Comparison of ENCODE assay signal across 17 cellular contexts in the genomic region with DNA sequence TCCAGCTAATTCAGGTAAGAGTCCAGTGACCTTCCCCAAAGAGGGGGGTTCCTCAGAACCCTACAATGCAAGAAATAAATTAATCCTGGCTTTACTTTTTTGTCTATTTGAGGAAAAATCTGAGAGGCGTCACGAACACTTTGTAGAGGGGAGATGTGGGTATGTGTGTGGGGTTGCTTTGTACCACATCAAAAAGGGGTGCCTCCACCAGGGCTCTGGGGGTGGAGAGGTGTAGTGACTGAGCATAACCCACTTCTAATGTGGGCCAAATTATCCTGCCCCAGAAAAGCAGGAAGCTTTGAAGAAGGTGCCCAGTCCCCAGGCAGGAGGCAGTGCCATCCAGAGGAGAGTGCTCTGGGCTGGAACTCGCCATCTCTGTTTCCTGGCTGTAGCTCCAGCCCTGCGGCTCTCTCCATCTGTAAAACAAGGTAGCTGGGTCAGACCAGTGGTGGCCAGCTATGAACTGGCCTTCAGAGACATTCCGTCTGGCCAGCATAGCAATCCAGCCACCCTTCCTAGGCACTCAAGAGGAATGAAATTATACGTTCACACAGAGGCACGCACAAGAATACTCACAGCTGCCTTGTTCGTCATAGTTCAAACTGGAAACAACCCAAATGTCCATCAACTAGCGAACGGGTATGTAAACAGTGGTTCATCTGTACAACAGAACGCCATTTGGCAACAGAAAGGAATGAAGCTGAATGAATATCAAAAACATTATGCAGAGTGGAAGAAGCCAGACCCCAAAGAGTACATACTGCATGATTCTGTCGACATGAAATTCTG. TPM values are rescaled to one million over a fixed set of nuclear protein-coding genes. Genes with fewer than 3 reads are reported as not detected.
DNase-seq lines count a peak whose midpoint lies in the region; ATAC-seq and TF ChIP-seq lines count a peak whose summit lies in the region.
"Had no signal": no experiment of that assay in that cellular context is flagged by ENCODE, and none has a peak within 500 bp of the region (broad histone marks: within the 10 kb centered on the region; RNA-seq: fewer than 3 reads in every experiment).

No MANE protein-coding gene starts in this region.

- H2AFZ ChIP-seq in GM23248 (no peak overlapping the region), neuronal stem cell (ENCODE audit: low read length) (no peak overlapping the region)

- H3K36me3 Mint-ChIP-seq in CD4-positive, CD25-positive, alpha-beta regulatory T cell, result no peaks in the 10 kb centered on the region

- H3K9me2 ChIP-seq in GM23248 (ENCODE audit: insufficient read depth), result no peaks in the 10 kb centered on the region

- no peaks in the 10 kb centered on the region for H3K79me1 ChIP-seq in neuronal stem cell (ENCODE audit: low read depth, low read length)

- H3K9ac ChIP-seq in GM23248 (no peak overlapping the region), neuronal stem cell (ENCODE audit: low read depth, low read length, poor library complexity) (no peak overlapping the region)

- peak in 2 of 3 donors; percentile 31 to 38 for DNase-seq in CD4-positive, CD25-positive, alpha-beta regulatory T cell
- DNase-seq in GM23248, result peak; percentile 44
- peak; percentile 62 to 88 for DNase-seq in cardiac fibroblast (ENCODE audit: low read depth in 2 of 2)
- DNase-seq in neuronal stem cell (ENCODE audit: low spot score), result no peak
- no peak for DNase-seq in upper lobe of right lung
- no peak for DNase-seq in prostate gland (ENCODE audit: low spot score)
- DNase-seq: midbrain; NCI-H1436 treated with DMSO at 0.1 percent for 48 hours; NCI-H69; stimulated activated CD4-positive, alpha-beta T cell treated with anti-CD3 and anti-CD28 coated beads, Interleukin-4, amount 100 ng/mL, for 24 hours had no signal

- no peak overlapping the region for H2BK15ac ChIP-seq in neuronal stem cell (ENCODE audit: low read length)

- no peaks in the 10 kb centered on the region for H3K79me2 ChIP-seq in GM23248 (ENCODE audit: insufficient read depth)

- no peaks in the 10 kb centered on the region for H4K20me1 ChIP-seq in GM23248 (ENCODE audit: insufficient read depth)

- H3K27me3 ChIP-seq in CD4-positive, CD25-positive, alpha-beta regulatory T cell (ENCODE audit: control insufficient read depth, insufficient read depth, low read length), result no peaks in the 10 kb centered on the region
- H3K27me3 ChIP-seq in GM23248 (replicated peaks; ENCODE audit: insufficient read depth), result no peaks in the 10 kb centered on the region
- H3K27me3 ChIP-seq in neuronal stem cell (ENCODE audit: control insufficient read depth in 3 of 3, insufficient read depth in 3 of 3, low read depth in 1 of 3, low read length in 3 of 3), result peaks cover 0 to 15% (median 0%) of the 10 kb centered on the region in 3 experiments
- H3K27me3 ChIP-seq in upper lobe of right lung, result no peaks in the 10 kb centered on the region
- peaks cover 3% of the 10 kb centered on the region for H3K27me3 ChIP-seq in prostate gland (replicated peaks; ENCODE audit: insufficient read depth)
- H3K27me3 ChIP-seq: cardiac muscle cell had no signal

- H3K27ac ChIP-seq in CD4-positive, CD25-positive, alpha-beta regulatory T cell (ENCODE audit: insufficient read depth, low read length, poor library complexity, severe bottlenecking), result no peak overlapping the region
- no peak overlapping the region for H3K27ac ChIP-seq in GM23248
- H3K27ac ChIP-seq in neuronal stem cell (replicated peaks; ENCODE audit: low read length), result no peak overlapping the region
- H3K27ac ChIP-seq in upper lobe of right lung, result no peak overlapping the region
- no peak overlapping the region for H3K27ac ChIP-seq in prostate gland
- H3K27ac ChIP-seq: cardiac muscle cell, SJSA1 had no signal

- ATAC-seq in CD4-positive, CD25-positive, alpha-beta regulatory T cell (ENCODE audit: low read depth in 2 of 2), result no peak
- ATAC-seq in HG02588 (IDR thresholded peaks at IDR 0.05; ENCODE audit: unreplicated experiment) (no peak), GM18517 (IDR thresholded peaks at IDR 0.05; ENCODE audit: unreplicated experiment) (no peak), upper lobe of right lung (no peak)
- ATAC-seq: HepG2 had no signal

- no peaks in the 10 kb centered on the region for H3F3A ChIP-seq in GM23248 (ENCODE audit: insufficient read depth)

- no peak overlapping the region for H2BK120ac ChIP-seq in neuronal stem cell (ENCODE audit: low read depth, low read length)

- H3K18ac ChIP-seq in neuronal stem cell (ENCODE audit: low read length), result no peak overlapping the region

- TF ChIP-seq CTCF in cardiac fibroblast (IDR thresholded peaks at IDR 0.05; ENCODE audit: low read depth, low read length) (no peak), upper lobe of right lung (IDR thresholded peaks at IDR 0.05) (no peak), prostate gland (IDR thresholded peaks at IDR 0.05) (no peak)

- H3K9me3 Mint-ChIP-seq in CD4-positive, CD25-positive, alpha-beta regulatory T cell, result peaks cover 0 to 2% (median 0%) of the 10 kb centered on the region in 7 donors

- no peak overlapping the region for H2BK5ac ChIP-seq in neuronal stem cell (ENCODE audit: low read length)

- WGBS in GM23248 (ENCODE audit: low coverage in 1 of 2, low lambda C conversion rate in 2 of 2, missing lambda C conversion rate in 2 of 2), 2 experiments, result 34 to 39% methylated on average over 12 of the region's 12 CpGs
- no CpG with 5 or more reads among the region's 12 CpGs for WGBS in neuronal stem cell (ENCODE audit: extremely low coverage in 2 of 2, insufficient read length in 2 of 2, insufficient replicate concordance in 1 of 2), 2 donors
- 53% methylated on average over 12 of the region's 12 CpGs for WGBS in prostate gland

- no peak for TF ChIP-seq POLR2A in prostate gland (IDR thresholded peaks at IDR 0.05)

- no peak overlapping the region for H3K4me3 ChIP-seq in CD4-positive, CD25-positive, alpha-beta regulatory T cell (ENCODE audit: low read depth, low read length)
- no peak overlapping the region for H3K4me3 ChIP-seq in GM23248
- no peak overlapping the region for H3K4me3 ChIP-seq in cardiac fibroblast (replicated peaks in 1 of 2; ENCODE audit: low read depth in 2 of 2, low read length in 2 of 2)
- no peak overlapping the region for H3K4me3 ChIP-seq in neuronal stem cell (ENCODE audit: low read length in 2 of 2)
- no peak overlapping the region for H3K4me3 ChIP-seq in upper lobe of right lung
- no peak overlapping the region for H3K4me3 ChIP-seq in prostate gland
- H3K4me3 ChIP-seq: cardiac muscle cell, HAP-1, SJSA1 had no signal

- no peak overlapping the region for H2AK5ac ChIP-seq in neuronal stem cell (ENCODE audit: low read depth, low read length)

- H4K91ac ChIP-seq in neuronal stem cell (ENCODE audit: low read depth, low read length, poor library complexity), result no peak overlapping the region

- H3K4me1 ChIP-seq in CD4-positive, CD25-positive, alpha-beta regulatory T cell (ENCODE audit: control insufficient read depth, insufficient read depth, low read length, poor library complexity, severe bottlenecking), result peaks cover 31% of the 10 kb centered on the region
- H3K4me1 ChIP-seq in GM23248 (ENCODE audit: insufficient read depth), result no peaks in the 10 kb centered on the region
- no peaks in the 10 kb centered on the region for H3K4me1 ChIP-seq in neuronal stem cell (ENCODE audit: control insufficient read depth in 2 of 2, insufficient read depth in 1 of 2, low read depth in 1 of 2, low read length in 2 of 2)
- peaks cover 15% of the 10 kb centered on the region for H3K4me1 ChIP-seq in upper lobe of right lung
- H3K4me1 ChIP-seq in prostate gland (replicated peaks), result no peaks in the 10 kb centered on the region
- H3K4me1 ChIP-seq: HAP-1, SJSA1 had no signal

- H3K9me3 ChIP-seq in CD4-positive, CD25-positive, alpha-beta regulatory T cell (ENCODE audit: control insufficient read depth in 2 of 2, low read length in 2 of 2), result no peaks in the 10 kb centered on the region
- H3K9me3 ChIP-seq in GM23248 (ENCODE audit: low read depth) (no peaks in the 10 kb centered on the region), neuronal stem cell (replicated peaks in 1 of 2; ENCODE audit: control insufficient read depth in 2 of 2, insufficient read depth in 1 of 2, low read depth in 1 of 2, low read length in 2 of 2) (no peaks in the 10 kb centered on the region), upper lobe of right lung (no peaks in the 10 kb centered on the region), prostate gland (no peaks in the 10 kb centered on the region)
- H3K9me3 ChIP-seq: HAP-1, SJSA1 had no signal

- no peak overlapping the region for H3K4ac ChIP-seq in neuronal stem cell (ENCODE audit: low read length)

- peaks cover 15 to 47% (median 32%) of the 10 kb centered on the region in 4 donors for H3K4me1 Mint-ChIP-seq in CD4-positive, CD25-positive, alpha-beta regulatory T cell

- no peak overlapping the region for H3K4me2 ChIP-seq in GM23248 (ENCODE audit: unreplicated experiment)
- H3K4me2 ChIP-seq in neuronal stem cell (ENCODE audit: insufficient read depth, low read length, poor library complexity, severe bottlenecking), result no peak overlapping the region

- no peaks in the 10 kb centered on the region for H3K36me3 ChIP-seq in CD4-positive, CD25-positive, alpha-beta regulatory T cell (ENCODE audit: control insufficient read depth, insufficient read depth, low read length)
- no peaks in the 10 kb centered on the region for H3K36me3 ChIP-seq in GM23248 (ENCODE audit: low read depth)
- H3K36me3 ChIP-seq in neuronal stem cell (replicated peaks in 1 of 2; ENCODE audit: control insufficient read depth in 2 of 2, insufficient read depth in 2 of 2, low read length in 2 of 2), result no peaks in the 10 kb centered on the region
- H3K36me3 ChIP-seq in upper lobe of right lung, result no peaks in the 10 kb centered on the region
- no peaks in the 10 kb centered on the region for H3K36me3 ChIP-seq in prostate gland
- H3K36me3 ChIP-seq: cardiac muscle cell, HAP-1, SJSA1 had no signal

- H3K4me3 Mint-ChIP-seq in CD4-positive, CD25-positive, alpha-beta regulatory T cell, result peak overlapping the region in 1 of 4 donors; percentile 45

- H3K14ac ChIP-seq in neuronal stem cell (ENCODE audit: low read length), result no peak overlapping the region

- intact Hi-C loops in upper lobe of right lung (cut with DNase I) (no loop called here), prostate gland (cut with DNase I) (loop anchor here (10.0 kb wide), 1 partner anchor 543 kb away; no protein-coding TSS in a partner anchor)

- H4K8ac ChIP-seq in neuronal stem cell (ENCODE audit: low read depth, low read length), result no peak overlapping the region

- no peaks in the 10 kb centered on the region for H3K27me3 Mint-ChIP-seq in CD4-positive, CD25-positive, alpha-beta regulatory T cell

- peak overlapping the region; percentile 42 to 69 (median 68) for H3K27ac Mint-ChIP-seq in CD4-positive, CD25-positive, alpha-beta regulatory T cell

- in situ Hi-C loops in GM23248 (cut with MboI), result loop anchor here (5.0 kb wide), 1 partner anchor 91 kb away; no protein-coding TSS in a partner anchor

- peak overlapping the region; percentile 62 for H3K23ac ChIP-seq in neuronal stem cell (ENCODE audit: low read depth, low read length, poor library complexity)

- no peak overlapping the region for H2BK12ac ChIP-seq in neuronal stem cell (ENCODE audit: low read length)

RNA-seq across cellular contexts. Expression of a gene that starts 45.4 kb away (rescaled TPM):
- 252 TPM for total RNA-seq in CD4-positive, CD25-positive, alpha-beta regulatory T cell
- polyA plus RNA-seq in CD4-positive, CD25-positive, alpha-beta regulatory T cell, result 100 to 1,000 TPM; 347 to 450 (median 421) TPM
- 0.25 and 2.9 TPM in 2 replicates for total RNA-seq in GM23248 (2014; rRNA removed; shearing (Covaris generic))
- 1.1 and 1.3 TPM in 2 replicates for polyA plus RNA-seq in GM23248 (2016; fragmentation: Nextera tagmentation; extraction: Ambion mirVana)
- 0.73 TPM for polyA plus RNA-seq in neuronal stem cell (2013, experiment 1 of 2)
- 0.68 TPM for polyA plus RNA-seq in neuronal stem cell (2013, experiment 2 of 2)
- total RNA-seq in upper lobe of right lung (62.4 TPM), prostate gland (10 to 100 TPM; 10.9 to 18.4 TPM)
- polyA plus RNA-seq: cardiac muscle cell had no signal

RNA-seq across cellular contexts. Expression of a gene that starts 58.3 kb away (rescaled TPM):
- total RNA-seq in CD4-positive, CD25-positive, alpha-beta regulatory T cell, result 2.3 TPM
- polyA plus RNA-seq in CD4-positive, CD25-positive, alpha-beta regulatory T cell, result 1 to 10 TPM; 1.1 to 3.2 (median 1.3) TPM
- total RNA-seq in GM23248 (2014; rRNA removed; shearing (Covaris generic)), result not detected in 2 replicates
- 0.14 and 0.23 TPM in 2 replicates for polyA plus RNA-seq in GM23248 (2016; fragmentation: Nextera tagmentation; extraction: Ambion mirVana)
- 0.01 TPM for polyA plus RNA-seq in neuronal stem cell (2013, experiment 1 of 2)
- polyA plus RNA-seq in neuronal stem cell (2013, experiment 2 of 2), result 0.01 TPM
- 1.8 TPM for total RNA-seq in upper lobe of right lung
- total RNA-seq in prostate gland, result 1 to 10 TPM in 1 of 2 donors, under 1 TPM in 1; 0.32 to 4.7 TPM
- total RNA-seq: HepG2, renal cortical epithelial cell, SJSA1 had no signal
- polyA plus RNA-seq: cardiac muscle cell, HepG2 had no signal

Comparison
In these comparisons a context has a peak if more than half of its experiments do, and no peak if none do; other contexts are left out.
1. DNase-seq: peak in CD4-positive, CD25-positive, alpha-beta regulatory T cell (2 of 3), GM23248 (single experiment) and cardiac fibroblast (2 of 2); none in neuronal stem cell (single experiment), upper lobe of right lung (single experiment) and prostate gland (single experiment).